1 cellular context compared by ENCODE assay signal in the genomic region with DNA sequence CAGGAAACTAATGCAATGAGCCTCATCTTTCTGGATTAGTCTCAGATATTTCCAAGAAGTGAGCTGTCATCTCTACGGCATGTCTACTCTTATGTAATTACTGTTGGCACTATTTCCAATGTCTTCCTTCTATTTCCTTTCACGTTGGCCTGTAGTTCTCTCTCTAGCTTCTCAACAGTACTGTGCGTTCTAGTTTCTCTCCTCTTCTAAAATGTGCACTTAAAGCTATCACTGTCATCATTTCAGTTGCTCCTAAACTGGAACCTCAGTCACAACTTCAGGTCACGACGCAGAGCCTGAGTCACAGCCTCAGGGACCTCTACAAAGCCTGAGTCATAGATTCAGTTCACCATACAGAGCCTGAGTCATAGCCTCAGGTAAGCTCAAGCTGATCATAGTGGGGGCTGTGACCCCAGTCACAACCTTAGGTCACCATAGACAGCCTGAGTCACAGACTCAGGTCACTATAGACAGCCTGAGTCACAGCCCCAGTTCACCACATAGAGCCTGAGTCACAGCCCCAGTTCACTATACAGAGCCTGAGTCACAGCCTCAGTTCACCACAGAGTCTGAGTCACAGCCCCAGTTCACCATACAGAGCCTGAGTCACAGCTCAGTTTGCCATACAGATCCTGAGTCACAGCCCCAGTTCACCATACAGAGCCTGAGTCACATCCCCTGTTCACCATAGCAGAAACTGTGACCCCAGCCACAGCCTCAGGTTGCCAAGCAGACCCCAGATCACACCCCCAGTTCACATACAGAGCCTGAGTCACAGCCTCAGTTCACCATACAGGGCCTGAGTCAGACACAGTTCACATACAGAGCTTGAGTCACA.
A peak's percentile ranks its signal among the peaks of the same experiment; 100 is the strongest.
TF ChIP-seq lines count a peak whose summit lies in the region.

No MANE protein-coding gene starts in this region.

TF ChIP-seq in HepG2, 621 proteins besides CTCF, POLR2A, EP300 and RAD21 (continued from another document):
- TF ChIP-seq, protein P1, sequence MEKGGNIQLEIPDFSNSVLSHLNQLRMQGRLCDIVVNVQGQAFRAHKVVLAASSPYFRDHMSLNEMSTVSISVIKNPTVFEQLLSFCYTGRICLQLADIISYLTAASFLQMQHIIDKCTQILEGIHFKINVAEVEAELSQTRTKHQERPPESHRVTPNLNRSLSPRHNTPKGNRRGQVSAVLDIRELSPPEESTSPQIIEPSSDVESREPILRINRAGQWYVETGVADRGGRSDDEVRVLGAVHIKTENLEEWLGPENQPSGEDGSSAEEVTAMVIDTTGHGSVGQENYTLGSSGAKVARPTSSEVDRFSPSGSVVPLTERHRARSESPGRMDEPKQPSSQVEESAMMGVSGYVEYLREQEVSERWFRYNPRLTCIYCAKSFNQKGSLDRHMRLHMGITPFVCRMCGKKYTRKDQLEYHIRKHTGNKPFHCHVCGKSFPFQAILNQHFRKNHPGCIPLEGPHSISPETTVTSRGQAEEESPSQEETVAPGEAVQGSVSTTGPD (CRISPR knock-in tag; IDR thresholded peaks at IDR 0.05), result peak; percentile 74; the same call in 1 of the 2 replicates
- TF ChIP-seq FOSL2 (CRISPR knock-in tag; IDR thresholded peaks at IDR 0.05), result peak; percentile 83
- TF ChIP-seq ZNF446 (CRISPR knock-in tag; IDR thresholded peaks at IDR 0.05), result peak; percentile 62; the same call in 1 of the 2 replicates
- peak; percentile 23 for TF ChIP-seq SKI (IDR thresholded peaks at IDR 0.05; ENCODE audit: partially characterized antibody)
- no peak for TF ChIP-seq ZBTB7A (CRISPR knock-in tag; IDR thresholded peaks at IDR 0.05)
- TF ChIP-seq, protein P2, sequence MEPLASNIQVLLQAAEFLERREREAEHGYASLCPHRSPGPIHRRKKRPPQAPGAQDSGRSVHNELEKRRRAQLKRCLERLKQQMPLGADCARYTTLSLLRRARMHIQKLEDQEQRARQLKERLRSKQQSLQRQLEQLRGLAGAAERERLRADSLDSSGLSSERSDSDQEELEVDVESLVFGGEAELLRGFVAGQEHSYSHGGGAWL (CRISPR knock-in tag; IDR thresholded peaks at IDR 0.05), result no peak
- TF ChIP-seq FOSL1 (CRISPR knock-in tag; IDR thresholded peaks at IDR 0.05; ENCODE audit: borderline replicate concordance), result 0 out of 2 replicates have a peak, but pooled peaks have one; percentile 42
- TF ChIP-seq GABPA (IDR thresholded peaks at IDR 0.05; ENCODE audit: low read depth, low read length), result no peak
- no peak for TF ChIP-seq GABPA (CRISPR knock-in tag; IDR thresholded peaks at IDR 0.05; ENCODE audit: low read depth)
